ENCODE assay signal across 8 cellular contexts in the genomic region with DNA sequence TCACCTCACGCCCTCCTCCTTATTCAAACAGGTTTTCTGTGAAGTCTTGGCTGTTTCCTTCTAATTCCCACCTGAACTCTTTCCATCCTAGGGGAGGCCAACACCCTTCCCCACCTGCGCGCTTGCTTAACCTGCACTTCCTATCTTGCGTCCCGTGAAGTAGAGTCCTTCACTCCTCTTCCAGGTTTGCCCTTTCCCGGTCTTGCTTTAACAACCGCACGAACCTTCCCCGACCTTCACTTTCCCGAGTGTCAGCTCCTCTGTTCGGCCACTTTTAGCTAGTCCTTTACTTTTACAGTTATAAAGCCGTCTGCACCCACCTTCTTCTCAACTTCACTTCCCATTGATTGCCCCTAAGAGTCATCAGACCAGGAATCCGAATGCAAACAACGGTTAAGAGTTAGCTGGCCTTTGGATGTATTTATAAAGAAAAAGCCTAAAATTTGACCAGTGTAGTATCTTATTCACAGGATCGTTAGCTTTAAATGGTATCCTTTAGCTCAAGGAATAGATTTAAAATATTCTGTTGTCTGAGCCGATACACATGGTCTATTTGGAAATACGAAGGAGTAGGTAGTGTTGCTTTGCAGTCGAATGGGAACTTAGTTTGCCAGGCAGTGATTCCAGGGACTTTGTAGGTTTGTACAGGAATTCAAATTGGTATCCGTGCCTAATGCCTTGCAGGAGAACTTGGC. TPM values are rescaled to one million over a fixed set of nuclear protein-coding genes. Genes with fewer than 3 reads are reported as not detected.
DNase-seq lines count a peak whose midpoint lies in the region; ATAC-seq, FAIRE-seq and TF ChIP-seq lines count a peak whose summit lies in the region.

No MANE protein-coding gene starts in this region.

- H3K27ac Mint-ChIP-seq in brain = peak overlapping the region; percentile 83 to 97 (median 93)

- H3K36me3 ChIP-seq in right lobe of liver (no peaks in the 10 kb centered on the region), tibial artery (no peaks in the 10 kb centered on the region)

- peak; percentile 19 for DNase-seq in NCI-H2029 treated with DMSO at 0.1 percent for 48 hours (lab: John Stamatoyannopoulos, UW)
- DNase-seq in NCI-H2029 (lab: John Stamatoyannopoulos, UW) = no peak
- DNase-seq in NCI-H460 (ENCODE audit: extremely low read depth, low read depth) = peak; percentile 33
- peak in 1 of 3 donors; percentile 57 for DNase-seq in right lobe of liver
- DNase-seq in tibial artery = no peak
- no peak for DNase-seq in D721Med (ENCODE audit: insufficient read length, low spot score)
- no peak for DNase-seq in 8988T

- WGBS in right lobe of liver (ENCODE audit: insufficient coverage, low coverage, low lambda C conversion rate, missing lambda C conversion rate) = 0% methylated on average over 19 of the region's 19 CpGs

- H3K4me3 ChIP-seq in right lobe of liver = peak overlapping the region; percentile 56 to 86 (median 78)
- peak overlapping the region; percentile 83 to 88 for H3K4me3 ChIP-seq in tibial artery

- H3K27me3 ChIP-seq in right lobe of liver (no peaks in the 10 kb centered on the region), tibial artery (no peaks in the 10 kb centered on the region)

- TF ChIP-seq CTCF in brain (conservative IDR thresholded peaks at IDR 0.05) (no peak), right lobe of liver (IDR thresholded peaks at IDR 0.05) (no peak), tibial artery (IDR thresholded peaks at IDR 0.05) (no peak), D721Med (IDR thresholded peaks at IDR 0.05; ENCODE audit: insufficient read depth, missing control alignments) (no peak)

- TF ChIP-seq POLR2A in right lobe of liver (IDR thresholded peaks at IDR 0.05) = no peak

- peak in 1 of 4 donors; percentile 0 for ATAC-seq in right lobe of liver

- no peaks in the 10 kb centered on the region for H3K9me3 ChIP-seq in right lobe of liver
- H3K9me3 ChIP-seq in tibial artery = no peaks in the 10 kb centered on the region

- no peak for FAIRE-seq in D721Med (lab: Jason Lieb, UNC)

- peaks cover 25% of the 10 kb centered on the region for H3K27me3 Mint-ChIP-seq in brain

- H3K9me3 Mint-ChIP-seq in brain = peaks cover 0 to 3% (median 0%) of the 10 kb centered on the region in 5 experiments

- intact Hi-C loops in right lobe of liver (cut with DNase I) = no loop called here
- intact Hi-C loops in tibial artery (cut with DNase I; ENCODE audit: low total_unique reads) = loop anchor here (10.0 kb wide), 2 partner anchors 52 to 268 kb away; no protein-coding TSS in a partner anchor

- H3K4me3 Mint-ChIP-seq in brain = peak overlapping the region; percentile 91 to 97 (median 96)

- H3K4me1 ChIP-seq in right lobe of liver = peaks cover 0 to 39% (median 19%) of the 10 kb centered on the region in 4 donors
- peaks cover 0 to 45% (median 32%) of the 10 kb centered on the region in 4 donors for H3K4me1 ChIP-seq in tibial artery

- no peaks in the 10 kb centered on the region for H3K36me3 Mint-ChIP-seq in brain

- peaks cover 51% of the 10 kb centered on the region for H3K4me1 Mint-ChIP-seq in brain

- H3K27ac ChIP-seq in right lobe of liver (peak overlapping the region; percentile 98 to 99 (median 99)), tibial artery (peak overlapping the region; percentile 96 to 99)

RNA-seq across cellular contexts. Expression of a gene that starts 1.4 kb away (rescaled TPM):
- 53.8 and 56.4 TPM in 2 replicates for total RNA-seq in NCI-H460 (2014; rRNA removed; shearing (Covaris generic))
- polyA plus RNA-seq in NCI-H460 (2014; cell fraction: nucleus; rRNA removed) = 25.9 and 36.5 TPM in 2 replicates
- 13.5 TPM for polyA plus RNA-seq in brain (ENCODE audit: insufficient read depth, low read depth, low replicate concordance)
- total RNA-seq in right lobe of liver = 10 to 100 TPM; 28.5 to 57.2 (median 33.3) TPM

Comparison
In these comparisons a context has a peak if more than half of its experiments do, and no peak if none do; other contexts are left out.
1. DNase-seq: peak in NCI-H2029 treated with DMSO at 0.1 percent for 48 hours (single experiment) and NCI-H460 (single experiment); none in NCI-H2029 (single experiment), tibial artery (0 of 2), D721Med (single experiment) and 8988T (single experiment).